In genomic region chr4:1715002-1715761, GRCh38 we compare ENCODE assay signal across 8 cellular contexts. TPM values are rescaled to one million over a fixed set of nuclear protein-coding genes. Genes with fewer than 3 reads are reported as not detected.
DNase-seq lines count a peak whose midpoint lies in the region; ATAC-seq and TF ChIP-seq lines count a peak whose summit lies in the region.
"Had no signal": no experiment of that assay in that cellular context is flagged by ENCODE, and none has a peak within 500 bp of the region (broad histone marks: within the 10 kb centered on the region; RNA-seq: fewer than 3 reads in every experiment).

No MANE protein-coding gene starts in this region.

- intact Hi-C loops in natural killer cell (cut with micrococcal nuclease), result no loop called here

- DNase-seq in DND-41, result no peak
- DNase-seq in GM23248, result peak; percentile 50
- no peak for DNase-seq in WTC11 (ENCODE audit: low spot score)
- no peak for DNase-seq in natural killer cell
- no peak for DNase-seq in NCI-H1105 (lab: John Stamatoyannopoulos, UW)
- DNase-seq in activated effector memory CD4-positive, alpha-beta T cell treated with anti-CD3 and anti-CD28 coated beads, Interleukin-2, amount 50 U/mL, for 16 hours, result no peak
- DNase-seq: SW 1271 had no signal

- H4K20me1 ChIP-seq in DND-41 (ENCODE audit: insufficient read depth, low read length) (peaks cover 68% of the 10 kb centered on the region), GM23248 (ENCODE audit: insufficient read depth) (no peaks in the 10 kb centered on the region)

- peaks cover 12% of the 10 kb centered on the region for H3K36me3 Mint-ChIP-seq in WTC11
- H3K36me3 Mint-ChIP-seq in natural killer cell, result no peaks in the 10 kb centered on the region

- no peak for TF ChIP-seq CTCF in DND-41 (IDR thresholded peaks at IDR 0.05; ENCODE audit: borderline replicate concordance, extremely low read depth, low read length, poor library complexity, severe bottlenecking)
- TF ChIP-seq CTCF in WTC11 (IDR thresholded peaks at IDR 0.05), result no peak
- no peak for TF ChIP-seq CTCF in natural killer cell (IDR thresholded peaks at IDR 0.05)

- H3K27ac Mint-ChIP-seq in WTC11, result peak overlapping the region; percentile 79
- peak overlapping the region; percentile 95 to 96 for H3K27ac Mint-ChIP-seq in natural killer cell

- H3K4me3 Mint-ChIP-seq in WTC11, result no peak overlapping the region
- no peak overlapping the region for H3K4me3 Mint-ChIP-seq in natural killer cell

- H3K4me1 ChIP-seq in DND-41 (ENCODE audit: insufficient read depth, low read length) (peaks cover 82% of the 10 kb centered on the region), GM23248 (ENCODE audit: insufficient read depth) (peaks cover 22% of the 10 kb centered on the region)

- no peaks in the 10 kb centered on the region for H3K9me2 ChIP-seq in GM23248 (ENCODE audit: insufficient read depth)

- H3K79me2 ChIP-seq in DND-41 (ENCODE audit: insufficient read depth, low read length), result peaks cover 98% of the 10 kb centered on the region
- H3K79me2 ChIP-seq in GM23248 (ENCODE audit: insufficient read depth), result peaks cover 74% of the 10 kb centered on the region

- H3K9me3 ChIP-seq in DND-41 (ENCODE audit: insufficient read depth, low read length, severe bottlenecking) (no peaks in the 10 kb centered on the region), GM23248 (ENCODE audit: low read depth) (no peaks in the 10 kb centered on the region)

- H3K9ac ChIP-seq in DND-41 (ENCODE audit: low read depth, low read length) (peak overlapping the region; percentile 80), GM23248 (no peak overlapping the region; the same call in 1 of the 2 replicates)

- WGBS in GM23248 (ENCODE audit: low coverage in 1 of 2, low lambda C conversion rate in 2 of 2, missing lambda C conversion rate in 2 of 2), 2 experiments, result 64 to 66% methylated on average over 16 of the region's 16 CpGs

- in situ Hi-C loops in GM23248 (cut with MboI), result no loop called here

- H3F3A ChIP-seq in GM23248 (ENCODE audit: insufficient read depth), result peaks cover 33% of the 10 kb centered on the region

- H3K27me3 ChIP-seq in DND-41 (ENCODE audit: insufficient read depth, low read length, poor library complexity) (no peaks in the 10 kb centered on the region), GM23248 (replicated peaks; ENCODE audit: insufficient read depth) (no peaks in the 10 kb centered on the region)

- H3K36me3 ChIP-seq in DND-41 (ENCODE audit: insufficient read depth, low read length) (peaks cover 77% of the 10 kb centered on the region), GM23248 (ENCODE audit: low read depth) (no peaks in the 10 kb centered on the region)

- no peaks in the 10 kb centered on the region for H3K9me3 Mint-ChIP-seq in WTC11
- H3K9me3 Mint-ChIP-seq in natural killer cell, result no peaks in the 10 kb centered on the region

- no peak for ATAC-seq in DND-41 (ENCODE audit: insufficient read depth, low read depth)
- ATAC-seq in WTC11, result no peak
- no peak for ATAC-seq in natural killer cell
- no peak for ATAC-seq in HG03521 (IDR thresholded peaks at IDR 0.05; ENCODE audit: unreplicated experiment)

- CTCF ChIA-PET in WTC11 (lab: Charles Lee), result interaction anchor here (1.0 to 1.8 kb wide), 3 partner anchors 11 to 33 kb away, joined by 4 to 6 read pairs (median 6); no protein-coding TSS in a partner anchor

- H3K4me2 ChIP-seq in DND-41 (ENCODE audit: insufficient read depth, low read length), result peak overlapping the region; percentile 82
- no peak overlapping the region for H3K4me2 ChIP-seq in GM23248 (ENCODE audit: unreplicated experiment)

- H3K27me3 Mint-ChIP-seq in WTC11 (ENCODE audit: low read depth), result peaks cover 2% of the 10 kb centered on the region; the same call in 1 of the 2 replicates
- no peaks in the 10 kb centered on the region for H3K27me3 Mint-ChIP-seq in natural killer cell (ENCODE audit: low read depth in 2 of 2)

- H2AFZ ChIP-seq in DND-41 (ENCODE audit: low read depth, low read length) (no peak overlapping the region), GM23248 (no peak overlapping the region)

- POLR2A ChIA-PET in WTC11 (lab: Charles Lee), result no interaction called here

- peak overlapping the region in 1 of 2 experiments; percentile 88; a peak in 2 of 4 replicates for H3K4me3 ChIP-seq in DND-41 (ENCODE audit: low read depth in 1 of 2, low read length in 2 of 2)
- H3K4me3 ChIP-seq in GM23248, result no peak overlapping the region

- H3K4me1 Mint-ChIP-seq in WTC11 (peaks cover 33% of the 10 kb centered on the region), natural killer cell (peaks cover 5 to 49% of the 10 kb centered on the region in 2 donors)

- H3K27ac ChIP-seq in DND-41 (ENCODE audit: low read length), result peak overlapping the region; percentile 34; the same call in 1 of the 2 replicates
- H3K27ac ChIP-seq in GM23248, result 0 out of 2 replicates have a peak overlapping the region, but pooled peaks have one; percentile 19

TF ChIP-seq in WTC11, 78 proteins besides CTCF, POLR2A, EP300 and RAD21:
- TF ChIP-seq ZNF219 (CRISPR knock-in tag; IDR thresholded peaks at IDR 0.05; ENCODE audit: borderline replicate concordance), result no peak
- no peak for TF ChIP-seq SMAD3 (CRISPR knock-in tag; IDR thresholded peaks at IDR 0.05; ENCODE audit: borderline replicate concordance)
- TF ChIP-seq CREM (CRISPR knock-in tag; IDR thresholded peaks at IDR 0.05), result no peak
- no peak for TF ChIP-seq ARID4B (CRISPR knock-in tag; IDR thresholded peaks at IDR 0.05; ENCODE audit: borderline replicate concordance)

RNA-seq across cellular contexts. Expression of gene SLBP, which starts 3.1 kb away (rescaled TPM):
- total RNA-seq in GM23248 (2014; rRNA removed; shearing (Covaris generic)), result 72.7 and 74.4 TPM in 2 replicates
- polyA plus RNA-seq in GM23248 (2016; fragmentation: Nextera tagmentation; extraction: Ambion mirVana), result 85.6 and 85.8 TPM in 2 replicates
- total RNA-seq in WTC11 (2021) (36.4 to 40.2 TPM (median 36.9 TPM) in 3 replicates), natural killer cell (10 to 100 TPM; 29.5 to 38.8 (median 38.6) TPM)

RNA-seq across cellular contexts. Expression of gene TMEM129, which starts 5.9 kb away (rescaled TPM):
- total RNA-seq in GM23248 (2014; rRNA removed; shearing (Covaris generic)), result 55.4 and 80.2 TPM in 2 replicates
- 32.6 and 35.7 TPM in 2 replicates for polyA plus RNA-seq in GM23248 (2016; fragmentation: Nextera tagmentation; extraction: Ambion mirVana)
- total RNA-seq in WTC11 (2021) (44.2 to 54.9 TPM (median 48.7 TPM) in 3 replicates), natural killer cell (10 to 100 TPM; 18.2 to 26.9 (median 20.8) TPM)

RNA-seq across cellular contexts. Expression of gene TACC3, which starts 6.1 kb away (rescaled TPM):
- total RNA-seq in GM23248 (2014; rRNA removed; shearing (Covaris generic)), result 3.8 and 9.7 TPM in 2 replicates
- 18.2 and 21.1 TPM in 2 replicates for polyA plus RNA-seq in GM23248 (2016; fragmentation: Nextera tagmentation; extraction: Ambion mirVana)
- total RNA-seq in WTC11 (2021), result 161 to 207 TPM (median 165 TPM) in 3 replicates
- 10 to 100 TPM; 23.4 to 43.7 (median 32.5) TPM for total RNA-seq in natural killer cell

RNA-seq across cellular contexts. Expression of gene FAM53A, which starts 31.1 kb away (rescaled TPM):
- total RNA-seq in GM23248 (2014; rRNA removed; shearing (Covaris generic)), result 3.8 and 15.3 TPM in 2 replicates
- polyA plus RNA-seq in GM23248 (2016; fragmentation: Nextera tagmentation; extraction: Ambion mirVana), result 1.4 and 2.8 TPM in 2 replicates
- total RNA-seq in WTC11 (2021) (2.9 to 5.2 TPM (median 5.1 TPM) in 3 replicates), natural killer cell (1 to 10 TPM; 1.9 to 2.9 (median 2.3) TPM)
